ENCODE assay signal across 22 cellular contexts in the genomic region with DNA sequence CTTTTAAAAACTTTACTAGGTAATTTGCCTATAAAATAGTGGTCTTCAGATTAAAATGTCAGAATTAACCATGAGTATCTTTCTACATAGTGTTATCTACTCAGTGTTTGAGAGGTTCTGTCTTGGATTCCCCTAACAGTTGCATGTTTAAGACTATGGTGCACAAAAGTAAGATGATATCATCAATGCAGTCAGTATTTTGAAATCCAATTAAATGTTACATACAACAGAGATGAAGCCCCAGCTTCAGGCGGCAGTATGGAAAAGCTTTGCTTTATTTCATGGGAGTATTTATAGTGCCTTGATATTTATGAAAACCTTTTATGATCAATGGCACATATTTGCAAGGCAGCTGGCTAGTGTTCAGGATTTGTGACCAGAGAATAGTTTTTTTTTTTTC.
"Had no signal": no experiment of that assay in that cellular context is flagged by ENCODE, and none has a peak within 500 bp of the region (broad histone marks: within the 10 kb centered on the region; RNA-seq: fewer than 3 reads in every experiment).

No MANE protein-coding gene starts in this region.

- ATAC-seq: gastrocnemius medialis, heart right ventricle, left cardiac atrium, left lung, left ventricle myocardium superior, lower lobe of right lung, mucosa of descending colon had no signal

- FAIRE-seq: colon, endothelial cell of umbilical vein, islet of Langerhans, keratinocyte had no signal

- DNase-seq: dermis blood vessel endothelial cell; dorsolateral prefrontal cortex; effector CD4-positive, alpha-beta T cell; effector memory CD4-positive, alpha-beta T cell; foreskin fibroblast; foreskin melanocyte; gastrocnemius medialis; glutamatergic neuron; head of caudate nucleus; heart right ventricle; hippocampal formation; left cardiac atrium; left lung; left ventricle myocardium superior; lower lobe of right lung; mesenchymal stem cell; mucosa of descending colon; naive B cell had no signal
